ENCODE assay signal across 23 cellular contexts in the genomic region with DNA sequence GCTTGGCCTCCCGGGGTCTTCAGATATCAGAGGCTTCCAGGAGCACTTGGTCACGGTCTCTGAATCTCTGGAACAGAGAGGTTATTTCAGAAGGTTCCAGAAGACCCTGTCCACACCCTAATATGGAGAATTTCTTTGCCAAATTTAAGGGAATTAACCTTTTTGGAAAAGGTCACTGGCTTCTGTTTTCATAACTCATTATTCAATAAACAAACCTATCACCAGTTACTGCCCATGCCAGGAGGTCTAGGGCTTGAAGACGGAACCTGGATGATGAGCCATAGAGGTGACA. TPM values are rescaled to one million over a fixed set of nuclear protein-coding genes. Genes with fewer than 3 reads are reported as not detected.
DNase-seq lines count a peak whose midpoint lies in the region; ATAC-seq, FAIRE-seq and TF ChIP-seq lines count a peak whose summit lies in the region.
"Had no signal": no experiment of that assay in that cellular context is flagged by ENCODE, and none has a peak within 500 bp of the region (broad histone marks: within the 10 kb centered on the region; RNA-seq: fewer than 3 reads in every experiment).

No MANE protein-coding gene starts in this region.

- no peaks in the 10 kb centered on the region for H3K36me3 Mint-ChIP-seq in stimulated activated memory B cell treated with anti-CD40 and anti-IgM and Interleukin-4, amounts not matched to agents 10 μg/mL and 1 μg/mL and 100 μg/mL, for 72 hours
- H3K36me3 Mint-ChIP-seq: CD14-positive monocyte; CD4-positive, alpha-beta memory T cell; CD4-positive, CD25-positive, alpha-beta regulatory T cell; CD8-positive, alpha-beta memory T cell had no signal

- no peaks in the 10 kb centered on the region for H3K27me3 ChIP-seq in foreskin keratinocyte
- H3K27me3 ChIP-seq: BE2C, BLaER1 had no signal

- H3K9me3 Mint-ChIP-seq in stimulated activated memory B cell treated with anti-CD40 and anti-IgM and Interleukin-4, amounts not matched to agents 10 μg/mL and 1 μg/mL and 100 μg/mL, for 72 hours, result no peaks in the 10 kb centered on the region
- H3K9me3 Mint-ChIP-seq: CD14-positive monocyte; CD4-positive, alpha-beta memory T cell; CD8-positive, alpha-beta memory T cell had no signal

- no peak overlapping the region for H3K4me3 Mint-ChIP-seq in stimulated activated memory B cell treated with anti-CD40 and anti-IgM and Interleukin-4, amounts not matched to agents 10 μg/mL and 1 μg/mL and 100 μg/mL, for 72 hours
- H3K4me3 Mint-ChIP-seq: CD14-positive monocyte; CD4-positive, alpha-beta memory T cell; CD4-positive, CD25-positive, alpha-beta regulatory T cell; CD8-positive, alpha-beta memory T cell had no signal

- H3K4me1 Mint-ChIP-seq in stimulated activated memory B cell treated with anti-CD40 and anti-IgM and Interleukin-4, amounts not matched to agents 10 μg/mL and 1 μg/mL and 100 μg/mL, for 72 hours, result no peaks in the 10 kb centered on the region
- H3K4me1 Mint-ChIP-seq: CD4-positive, alpha-beta memory T cell; CD4-positive, CD25-positive, alpha-beta regulatory T cell; CD8-positive, alpha-beta memory T cell had no signal

- no peak overlapping the region for H3K27ac ChIP-seq in foreskin keratinocyte
- H3K27ac ChIP-seq: BLaER1 had no signal

- no peak overlapping the region for H3K27ac Mint-ChIP-seq in stimulated activated memory B cell treated with anti-CD40 and anti-IgM and Interleukin-4, amounts not matched to agents 10 μg/mL and 1 μg/mL and 100 μg/mL, for 72 hours
- H3K27ac Mint-ChIP-seq: CD14-positive monocyte; CD4-positive, alpha-beta memory T cell; CD4-positive, CD25-positive, alpha-beta regulatory T cell; CD8-positive, alpha-beta memory T cell had no signal

- DNase-seq in M059J (ENCODE audit: low read depth), result peak; percentile 29
- DNase-seq in RCC 7860 (ENCODE audit: low spot score), result peak; percentile 3
- no peak for DNase-seq in foreskin keratinocyte
- DNase-seq: 8988T; ACHN; BE2C; C1 segment of cervical spinal cord; Calu3; CD4-positive, alpha-beta memory T cell; CD4-positive, CD25-positive, alpha-beta regulatory T cell; CD8-positive, alpha-beta memory T cell; DMS79 treated with DMSO at 0.1 percent for 48 hours; GF-D8 had no signal

- no peak for TF ChIP-seq CTCF in foreskin keratinocyte (conservative IDR thresholded peaks at IDR 0.05)

- ATAC-seq in foreskin keratinocyte (no peak), HG03432 (IDR thresholded peaks at IDR 0.05; ENCODE audit: unreplicated experiment) (no peak)
- ATAC-seq in stimulated activated memory B cell treated with anti-CD40 and anti-IgM and Interleukin-4, amounts not matched to agents 10 μg/mL and 1 μg/mL and 100 μg/mL, for 72 hours, result no peak

- FAIRE-seq in RCC 7860 (lab: Jason Lieb, UNC), result no peak
- FAIRE-seq: A204.1, D721Med, G401.6, GM12891 had no signal

- H3K4me1 ChIP-seq in foreskin keratinocyte, result no peaks in the 10 kb centered on the region
- H3K4me1 ChIP-seq: BE2C had no signal

- peaks cover 7% of the 10 kb centered on the region for H3K27me3 Mint-ChIP-seq in stimulated activated memory B cell treated with anti-CD40 and anti-IgM and Interleukin-4, amounts not matched to agents 10 μg/mL and 1 μg/mL and 100 μg/mL, for 72 hours
- H3K27me3 Mint-ChIP-seq: CD4-positive, CD25-positive, alpha-beta regulatory T cell had no signal

RNA-seq across cellular contexts. Expression of a gene that starts 0.5 kb away (rescaled TPM):
- 1.1 TPM in 1 of 2 replicates, not detected in the other for total RNA-seq in M059J (2014; rRNA removed; shearing (Covaris generic))
- total RNA-seq in foreskin keratinocyte, result not detected in 2 replicates
- polyA plus RNA-seq in foreskin keratinocyte, result not detected in 2 replicates
- total RNA-seq: A673; Calu3; CD4-positive, alpha-beta memory T cell; CD4-positive, CD25-positive, alpha-beta regulatory T cell; CD8-positive, alpha-beta memory T cell had no signal
- polyA plus RNA-seq: AG04450; CD14-positive monocyte; CD4-positive, alpha-beta memory T cell; CD4-positive, CD25-positive, alpha-beta regulatory T cell; CD8-positive, alpha-beta memory T cell had no signal

RNA-seq across cellular contexts. Expression of a gene that starts 51.6 kb away (rescaled TPM):
- 330 and 411 TPM in 2 replicates for total RNA-seq in M059J (2014; rRNA removed; shearing (Covaris generic))
- total RNA-seq in foreskin keratinocyte, result 203 and 226 TPM in 2 replicates
- 356 and 360 TPM in 2 replicates for polyA plus RNA-seq in foreskin keratinocyte

Comparison
In these comparisons a context has a peak if more than half of its experiments do, and no peak if none do; other contexts are left out.
1. DNase-seq: peak in M059J (single experiment) and RCC 7860 (single experiment); none in foreskin keratinocyte (0 of 2).